Comparison of ENCODE assay signal across 9 cellular contexts in genomic region chr3:105837143-105837740, GRCh38. TPM values are rescaled to one million over a fixed set of nuclear protein-coding genes. Genes with fewer than 3 reads are reported as not detected.
DNase-seq lines count a peak whose midpoint lies in the region; ATAC-seq and TF ChIP-seq lines count a peak whose summit lies in the region.
"Had no signal": no experiment of that assay in that cellular context is flagged by ENCODE, and none has a peak within 500 bp of the region (broad histone marks: within the 10 kb centered on the region; RNA-seq: fewer than 3 reads in every experiment).

No MANE protein-coding gene starts in this region.

- H3K79me2 ChIP-seq in osteoblast (ENCODE audit: insufficient read depth, low read length), result peaks cover 81% of the 10 kb centered on the region
- H3K79me2 ChIP-seq in PC-9 (ENCODE audit: low read depth), result no peaks in the 10 kb centered on the region

- H3K27ac ChIP-seq in osteoblast (ENCODE audit: low read depth, low read length) (peak overlapping the region; percentile 72), PC-9 (no peak overlapping the region), body of pancreas (no peak overlapping the region)
- H3K27ac ChIP-seq: BLaER1 had no signal

- H3K36me3 ChIP-seq in osteoblast (ENCODE audit: insufficient read depth, low read length) (peaks cover 35% of the 10 kb centered on the region), PC-9 (ENCODE audit: low read depth) (0 out of 2 replicates have a peak, but pooled peaks cover 5% of the 10 kb centered on the region), body of pancreas (replicated peaks in 1 of 2; ENCODE audit: insufficient read depth in 1 of 2, low read depth in 2 of 2) (no peaks in the 10 kb centered on the region)

- peak overlapping the region; percentile 77 for H3K4me2 ChIP-seq in osteoblast (ENCODE audit: insufficient read depth, low read length)
- H3K4me2 ChIP-seq in PC-9, result no peak overlapping the region
- H3K4me2 ChIP-seq: BLaER1 had no signal

- H3K9me2 ChIP-seq in PC-9 (ENCODE audit: insufficient read depth), result no peaks in the 10 kb centered on the region

- H3K4me1 ChIP-seq in osteoblast (ENCODE audit: insufficient read depth, low read length), result peaks cover 42% of the 10 kb centered on the region
- H3K4me1 ChIP-seq in PC-9 (replicated peaks; ENCODE audit: insufficient read depth), result peaks cover 12% of the 10 kb centered on the region
- H3K4me1 ChIP-seq in body of pancreas, result peaks cover 6% of the 10 kb centered on the region
- H3K4me1 ChIP-seq: BLaER1 had no signal

- H3K9me3 Mint-ChIP-seq in activated CD4-positive, alpha-beta T cell treated with anti-CD3 and anti-CD28 coated beads, Interleukin-2, amount 10 ng/mL, durations not matched to agents 24 days and 14 days, result no peaks in the 10 kb centered on the region

- H3K4me3 ChIP-seq in osteoblast (ENCODE audit: insufficient read depth, low read length) (peak overlapping the region; percentile 18), PC-9 (no peak overlapping the region), body of pancreas (no peak overlapping the region)
- H3K4me3 ChIP-seq: BLaER1 had no signal

- CTCF ChIA-PET in PC-9 (lab: Charles Lee), result no interaction called here

- TF ChIP-seq CTCF in osteoblast (IDR thresholded peaks at IDR 0.05; ENCODE audit: extremely low read depth, low read depth, low read length) (no peak), PC-9 (conservative IDR thresholded peaks at IDR 0.05) (no peak), body of pancreas (IDR thresholded peaks at IDR 0.05) (no peak)

- BruUV-seq in PC-9 (replicated peaks; lab: Mats Ljungman, UMichigan), result no TSS peak

- H3K27me3 ChIP-seq in osteoblast (ENCODE audit: insufficient read depth, low read length), result no peaks in the 10 kb centered on the region
- H3K27me3 ChIP-seq in PC-9 (ENCODE audit: insufficient read depth, low read depth), result no peaks in the 10 kb centered on the region
- no peaks in the 10 kb centered on the region for H3K27me3 ChIP-seq in body of pancreas
- H3K27me3 ChIP-seq: BLaER1 had no signal

- WGBS in body of pancreas, 2 donors, result 80 to 88% methylated on average over 5 of the region's 5 CpGs

- no peak for DNase-seq in activated CD4-positive, alpha-beta T cell treated with anti-CD3 and anti-CD28 coated beads, Interleukin-2, amount 10 ng/mL, durations not matched to agents 24 days and 14 days
- DNase-seq in activated CD4-positive, alpha-beta T cell treated with anti-CD3 and anti-CD28 coated beads for 48 hours, result no peak
- DNase-seq in RPMI8226 (peak; percentile 38), osteoblast (ENCODE audit: insufficient read length, low spot score, missing footprints) (no peak), PC-9 (no peak), medulla oblongata (ENCODE audit: extremely low spot score) (no peak), body of pancreas (no peak)

- peaks cover 70% of the 10 kb centered on the region for H3K36me3 Mint-ChIP-seq in activated CD4-positive, alpha-beta T cell treated with anti-CD3 and anti-CD28 coated beads, Interleukin-2, amount 10 ng/mL, durations not matched to agents 24 days and 14 days (ENCODE audit: low read depth)

- POLR2A ChIA-PET in PC-9 (lab: Charles Lee; ENCODE audit: unreplicated experiment), result interaction anchor here (0.6 kb wide), 1 partner anchor 174 kb away, joined by 4 read pairs; no protein-coding TSS in a partner anchor

- no peaks in the 10 kb centered on the region for H3K9me3 ChIP-seq in osteoblast (ENCODE audit: low read depth, low read length)
- no peaks in the 10 kb centered on the region for H3K9me3 ChIP-seq in PC-9 (ENCODE audit: insufficient read depth, low read depth)
- H3K9me3 ChIP-seq in body of pancreas, result no peaks in the 10 kb centered on the region
- H3K9me3 ChIP-seq: BLaER1 had no signal

- H3F3A ChIP-seq in PC-9 (ENCODE audit: insufficient read depth, low read depth), result 0 out of 2 replicates have a peak, but pooled peaks cover 6% of the 10 kb centered on the region

- no peaks in the 10 kb centered on the region for H3K27me3 Mint-ChIP-seq in activated CD4-positive, alpha-beta T cell treated with anti-CD3 and anti-CD28 coated beads, Interleukin-2, amount 10 ng/mL, durations not matched to agents 24 days and 14 days

- H3K4me1 Mint-ChIP-seq in activated CD4-positive, alpha-beta T cell treated with anti-CD3 and anti-CD28 coated beads, Interleukin-2, amount 10 ng/mL, durations not matched to agents 24 days and 14 days, result peaks cover 57% of the 10 kb centered on the region

- H4K20me1 ChIP-seq in osteoblast (ENCODE audit: insufficient read depth, low read length) (peaks cover 5% of the 10 kb centered on the region), PC-9 (ENCODE audit: insufficient read depth) (no peaks in the 10 kb centered on the region)
- H4K20me1 ChIP-seq: BLaER1 had no signal

- H2AFZ ChIP-seq in osteoblast (ENCODE audit: low read length) (no peak overlapping the region), PC-9 (no peak overlapping the region)

- ATAC-seq in HG02852 (IDR thresholded peaks at IDR 0.05; ENCODE audit: unreplicated experiment) (peak; percentile 92), body of pancreas (no peak)

- H3K27ac Mint-ChIP-seq in activated CD4-positive, alpha-beta T cell treated with anti-CD3 and anti-CD28 coated beads, Interleukin-2, amount 10 ng/mL, durations not matched to agents 24 days and 14 days, result peak overlapping the region; percentile 90

- no peak for TF ChIP-seq POLR2A in body of pancreas (IDR thresholded peaks at IDR 0.05)

- intact Hi-C loops in activated CD4-positive, alpha-beta T cell treated with anti-CD3 and anti-CD28 coated beads, Interleukin-2, amount 10 ng/mL, durations not matched to agents 24 days and 14 days (cut with micrococcal nuclease), result loop anchor here (1.0 to 10.0 kb wide), 3 partner anchors 8 to 778 kb away; no protein-coding TSS in a partner anchor
- intact Hi-C loops in PC-9 (cut with micrococcal nuclease; ENCODE audit: unreplicated experiment), result no loop called here
- intact Hi-C loops in body of pancreas (cut with DNase I), result no loop called here

- H3K4me3 Mint-ChIP-seq in activated CD4-positive, alpha-beta T cell treated with anti-CD3 and anti-CD28 coated beads, Interleukin-2, amount 10 ng/mL, durations not matched to agents 24 days and 14 days, result peak overlapping the region; percentile 59

RNA-seq across cellular contexts. Expression of gene CBLB, which starts 31.6 kb away (rescaled TPM):
- 177 and 183 TPM in 2 replicates for total RNA-seq in activated CD4-positive, alpha-beta T cell treated with anti-CD3 and anti-CD28 coated beads, Interleukin-2, amount 10 ng/mL, durations not matched to agents 24 days and 14 days
- total RNA-seq in osteoblast, result 108 and 128 TPM in 2 replicates
- 29.8 and 44.0 TPM in 2 replicates for total RNA-seq in PC-9 (2021)
- total RNA-seq in body of pancreas, result 10 to 100 TPM; 31.1 to 40.5 TPM
